1 cellular context compared by ENCODE assay signal in genomic region chr15:74624020-74624602, GRCh38.
TF ChIP-seq lines count a peak whose summit lies in the region.

No MANE protein-coding gene starts in this region.

TF ChIP-seq in HEK293, 187 proteins besides CTCF, POLR2A, EP300 and RAD21 (continued from another document):
- no peak for TF ChIP-seq ZSCAN23 (tag by site-specific recombination; IDR thresholded peaks at IDR 0.05)
TF ChIP-seq in HEK293: peak in this region for 2.
